ENCODE assay signal across 12 cellular contexts in genomic region chr1:109630081-109630880, GRCh38. TPM values are rescaled to one million over a fixed set of nuclear protein-coding genes. Genes with fewer than 3 reads are reported as not detected.
DNase-seq lines count a peak whose midpoint lies in the region; ATAC-seq and TF ChIP-seq lines count a peak whose summit lies in the region.
"Had no signal": no experiment of that assay in that cellular context is flagged by ENCODE, and none has a peak within 500 bp of the region (broad histone marks: within the 10 kb centered on the region; RNA-seq: fewer than 3 reads in every experiment).

No MANE protein-coding gene starts in this region.

- H3K9me2 ChIP-seq in GM23338 (ENCODE audit: insufficient read depth) = no peaks in the 10 kb centered on the region

- H3K27ac ChIP-seq in 22Rv1 (no peak overlapping the region), GM23338 (ENCODE audit: low read depth) (peak overlapping the region; percentile 55; the same call in 1 of the 2 replicates)

- peak; percentile 66 for DNase-seq in GM23338 (ENCODE audit: low spot score)
- peak; percentile 55 to 56 for DNase-seq in activated T-cell treated with anti-CD3 and anti-CD28 coated beads, Interleukin-2, amount 50 U/mL, for 48 hours
- DNase-seq in left lobe of liver (ENCODE audit: low spot score) = no peak
- no peak for DNase-seq in DMS79 treated with DMSO at 0.1 percent for 48 hours (lab: John Stamatoyannopoulos, UW)
- DNase-seq in NCI-H1694 (lab: John Stamatoyannopoulos, UW) = no peak
- DNase-seq: caudate nucleus, DMS79 had no signal

- H3K27me3 Mint-ChIP-seq in GM23338 (ENCODE audit: insufficient read depth, low read depth, poor library complexity) = peaks cover 4% of the 10 kb centered on the region
- H3K27me3 Mint-ChIP-seq: IgD-negative memory B cell had no signal

- H3K27me3 ChIP-seq in GM23338 (ENCODE audit: insufficient read depth) = no peaks in the 10 kb centered on the region

- H3K4me3 Mint-ChIP-seq in GM23338 = no peak overlapping the region
- H3K4me3 Mint-ChIP-seq: IgD-negative memory B cell had no signal

- H3K79me2 ChIP-seq in GM23338 (replicated peaks; ENCODE audit: insufficient read depth) = no peaks in the 10 kb centered on the region

- peaks cover 27% of the 10 kb centered on the region for H3K36me3 Mint-ChIP-seq in GM23338 (ENCODE audit: low read depth)

- peaks cover 19% of the 10 kb centered on the region for H3K4me1 Mint-ChIP-seq in GM23338

- peak; percentile 51 for ATAC-seq in GM23338
- ATAC-seq in left lobe of liver = peak; percentile 25
- no peak for ATAC-seq in HG03196 (IDR thresholded peaks at IDR 0.05; ENCODE audit: unreplicated experiment)
- no peak for ATAC-seq in HG03139 (IDR thresholded peaks at IDR 0.05; ENCODE audit: unreplicated experiment)

- H3F3A ChIP-seq in GM23338 (replicated peaks; ENCODE audit: low read depth) = no peaks in the 10 kb centered on the region

- no peaks in the 10 kb centered on the region for H3K4me1 ChIP-seq in GM23338 (ENCODE audit: insufficient read depth)

- H3K27ac Mint-ChIP-seq in GM23338 = no peak overlapping the region

- H2AFZ ChIP-seq in GM23338 = no peak overlapping the region

- H3K4me3 ChIP-seq in GM23338 = no peak overlapping the region

- H3K4me2 ChIP-seq in GM23338 = no peak overlapping the region

- TF ChIP-seq CTCF in 22Rv1 (IDR thresholded peaks at IDR 0.05) (peak; percentile 46), GM23338 (conservative IDR thresholded peaks at IDR 0.05; ENCODE audit: low read depth in 2 of 2) (peak in 1 of 2 experiments; percentile 56; a peak in 2 of 4 replicates)

- no peaks in the 10 kb centered on the region for H4K20me1 ChIP-seq in GM23338 (replicated peaks; ENCODE audit: insufficient read depth)

- H3K36me3 ChIP-seq in GM23338 (ENCODE audit: insufficient read depth) = peaks cover 4% of the 10 kb centered on the region; the same call in 1 of the 2 replicates

- no peaks in the 10 kb centered on the region for H3K9me3 Mint-ChIP-seq in GM23338
- H3K9me3 Mint-ChIP-seq: IgD-negative memory B cell had no signal

TF ChIP-seq in GM23338, 12 proteins besides CTCF, POLR2A, EP300 and RAD21:
- no peak for TF ChIP-seq CREB1 (CRISPR knock-in tag; IDR thresholded peaks at IDR 0.05; ENCODE audit: low read depth)
- no peak for TF ChIP-seq EZH2 (IDR thresholded peaks at IDR 0.05; ENCODE audit: low read depth, unreplicated experiment)
- TF ChIP-seq STAT1 (IDR thresholded peaks at IDR 0.05; ENCODE audit: unreplicated experiment) = no peak
TF ChIP-seq in GM23338: peak in this region for 0.

RNA-seq across cellular contexts. Expression of gene AMPD2, which starts 10.6 kb away (rescaled TPM):
- total RNA-seq in GM23338 (2014; rRNA removed; shearing (Covaris generic)) = 58.6 and 62.1 TPM in 2 replicates
- 23.1 and 24.5 TPM in 2 replicates for polyA plus RNA-seq in GM23338 (2016; fragmentation: Nextera tagmentation; extraction: Ambion mirVana)
- total RNA-seq in left lobe of liver = 56.1 TPM

RNA-seq across cellular contexts. Expression of gene GNAT2, which starts 10.9 kb away (rescaled TPM):
- total RNA-seq in GM23338 (2014; rRNA removed; shearing (Covaris generic)) = 0.21 TPM in 1 of 2 replicates, not detected in the other
- polyA plus RNA-seq in GM23338 (2016; fragmentation: Nextera tagmentation; extraction: Ambion mirVana) = not detected in 2 replicates
- total RNA-seq in left lobe of liver = 0.25 TPM
- total RNA-seq: T-helper 1 cell treated with Interleukin-12 subunit alpha and Interleukin-12 subunit beta and Interleukin-4 antibody, amounts not matched to agents 30 ng/mL and 1 ng/mL, for 36 hours had no signal
- polyA plus RNA-seq: IgD-negative memory B cell had no signal

RNA-seq across cellular contexts. Expression of gene GSTM4, which starts 25.6 kb away (rescaled TPM):
- total RNA-seq in GM23338 (2014; rRNA removed; shearing (Covaris generic)) = 8.6 and 12.8 TPM in 2 replicates
- 12.9 and 17.3 TPM in 2 replicates for polyA plus RNA-seq in GM23338 (2016; fragmentation: Nextera tagmentation; extraction: Ambion mirVana)
- total RNA-seq in left lobe of liver = 25.4 TPM

RNA-seq across cellular contexts. Expression of gene GSTM2, which starts 37.6 kb away (rescaled TPM):
- 8.9 and 20.3 TPM in 2 replicates for total RNA-seq in GM23338 (2014; rRNA removed; shearing (Covaris generic))
- 12.1 and 16.0 TPM in 2 replicates for polyA plus RNA-seq in GM23338 (2016; fragmentation: Nextera tagmentation; extraction: Ambion mirVana)
- 15.1 TPM for total RNA-seq in left lobe of liver

RNA-seq across cellular contexts. Expression of gene GSTM1, which starts 57.3 kb away (rescaled TPM):
- not detected in 2 replicates for total RNA-seq in GM23338 (2014; rRNA removed; shearing (Covaris generic))
- polyA plus RNA-seq in GM23338 (2016; fragmentation: Nextera tagmentation; extraction: Ambion mirVana) = not detected in 2 replicates
- not detected for total RNA-seq in left lobe of liver
- polyA plus RNA-seq: IgD-negative memory B cell had no signal

Comparison
In these comparisons a context has a peak if more than half of its experiments do, and no peak if none do; other contexts are left out.
1. ATAC-seq: peak in GM23338 (single experiment) and left lobe of liver (single experiment); none in HG03196 (single experiment) and HG03139 (single experiment).
2. DNase-seq: peak in GM23338 (single experiment) and activated T-cell treated with anti-CD3 and anti-CD28 coated beads, Interleukin-2, amount 50 U/mL, for 48 hours (2 of 2); none in left lobe of liver (single experiment), DMS79 treated with DMSO at 0.1 percent for 48 hours (single experiment) and NCI-H1694 (single experiment).